Comparison of ENCODE assay signal across 8 cellular contexts in the genomic region with DNA sequence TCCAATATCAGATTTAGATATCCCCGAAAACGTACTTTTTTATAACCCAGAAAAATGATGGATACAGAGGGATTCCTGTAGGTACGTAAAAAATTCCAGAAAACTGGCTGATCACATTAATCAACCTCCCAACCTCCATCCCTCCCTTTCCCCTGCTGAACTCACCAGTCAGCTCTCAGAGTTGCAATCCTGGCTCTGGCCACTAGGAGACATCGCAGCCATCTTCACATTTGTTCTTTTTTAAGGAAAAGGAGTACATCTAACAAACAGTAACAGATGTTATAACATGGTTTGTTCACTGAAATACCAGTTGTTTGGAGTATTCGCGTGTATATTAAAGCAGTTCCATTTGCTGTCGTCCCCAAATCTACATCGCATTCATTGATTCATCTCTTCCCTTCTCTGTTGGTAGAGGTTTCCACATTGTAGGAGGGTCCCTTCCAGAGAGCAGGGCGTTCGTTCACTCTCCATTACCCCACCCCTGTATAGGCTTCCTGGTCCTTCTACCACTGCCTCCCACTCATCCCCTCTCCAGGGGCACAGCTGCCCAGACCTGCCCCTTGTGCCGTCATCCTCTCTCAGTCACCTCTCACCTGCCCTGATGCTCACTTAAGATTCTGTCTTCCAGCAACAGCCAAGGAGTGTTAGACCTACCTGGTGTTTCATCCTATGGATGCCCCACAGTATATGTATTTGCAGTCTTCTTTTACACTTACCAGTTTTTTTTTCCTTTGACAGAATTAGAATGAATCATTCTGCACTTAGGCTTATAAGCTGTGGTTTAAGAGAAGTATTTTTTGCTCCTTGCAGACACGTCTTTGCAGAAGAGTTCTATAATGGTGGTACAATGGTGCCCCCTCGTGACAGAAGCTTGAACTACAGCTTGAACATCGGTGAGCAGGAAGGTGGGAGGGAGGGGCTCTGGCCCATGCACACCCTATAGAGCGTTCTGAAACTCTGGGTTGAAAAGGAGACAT. TPM values are rescaled to one million over a fixed set of nuclear protein-coding genes. Genes with fewer than 3 reads are reported as not detected.
DNase-seq lines count a peak whose midpoint lies in the region; ATAC-seq and TF ChIP-seq lines count a peak whose summit lies in the region.

No MANE protein-coding gene starts in this region.

- ATAC-seq in GM21717 (IDR thresholded peaks at IDR 0.05; ENCODE audit: unreplicated experiment) (peak; percentile 97), psoas muscle (peak in 2 of 4 donors; percentile 59 to 73)

- H3K4me3 ChIP-seq in KMS-11 (IDR thresholded peaks at IDR 0.05; ENCODE audit: insufficient read depth, low read depth, low read length): no peak overlapping the region
- H3K4me3 ChIP-seq in SJCRH30: no peak overlapping the region
- no peak overlapping the region for H3K4me3 ChIP-seq in psoas muscle

- H3K9me3 ChIP-seq in SJCRH30 (replicated peaks) (no peaks in the 10 kb centered on the region), psoas muscle (no peaks in the 10 kb centered on the region)

- H2AFZ ChIP-seq in KMS-11 (ENCODE audit: low read depth): no peak overlapping the region

- no peaks in the 10 kb centered on the region for H3K27me3 ChIP-seq in KMS-11 (ENCODE audit: insufficient read depth, low read depth)
- no peaks in the 10 kb centered on the region for H3K27me3 ChIP-seq in SJCRH30
- H3K27me3 ChIP-seq in psoas muscle (ENCODE audit: insufficient read depth in 3 of 3, low read length in 2 of 3): peaks cover 0 to 2% (median 0%) of the 10 kb centered on the region in 3 donors

- no peak overlapping the region for H3K4me2 ChIP-seq in KMS-11

- WGBS in psoas muscle, 3 donors: 28 to 47% (median 34%) methylated on average over 15 of the region's 15 CpGs

- H3K79me2 ChIP-seq in KMS-11 (ENCODE audit: insufficient read depth, low read depth): no peaks in the 10 kb centered on the region

- H3K9ac ChIP-seq in KMS-11: no peak overlapping the region

- H4K20me1 ChIP-seq in KMS-11 (ENCODE audit: insufficient read depth): no peaks in the 10 kb centered on the region

- DNase-seq in G401 (ENCODE audit: low spot score) (peak; percentile 60), SJCRH30 (peak; percentile 39 to 73), globus pallidus (ENCODE audit: low spot score) (peak; percentile 38), psoas muscle (peak in 1 of 2 donors; percentile 41), cortex of kidney (lab: John Stamatoyannopoulos, UW) (no peak)
- DNase-seq in activated effector memory CD4-positive, alpha-beta T cell treated with Interleukin-2 at 50 U/mL for 16 hours: peak; percentile 43

- H3K27ac ChIP-seq in KMS-11 (no peak overlapping the region), SJCRH30 (no peak overlapping the region), psoas muscle (no peak overlapping the region)

- in situ Hi-C loops in G401 (cut with HindIII; ENCODE audit: low sequenced_read_pairs): no loop called here

- H3K36me3 ChIP-seq in KMS-11 (ENCODE audit: insufficient read depth) (no peaks in the 10 kb centered on the region), SJCRH30 (no peaks in the 10 kb centered on the region), psoas muscle (ENCODE audit: insufficient read depth in 1 of 2, low read depth in 1 of 2) (peaks cover 0 to 4% of the 10 kb centered on the region in 2 donors)

- TF ChIP-seq CTCF in KMS-11 (conservative IDR thresholded peaks at IDR 0.05; ENCODE audit: low read depth, low read length) (peak; percentile 71), psoas muscle (IDR thresholded peaks at IDR 0.05) (peak; percentile 65)

- H3K4me1 ChIP-seq in KMS-11 (ENCODE audit: low read depth, poor library complexity, severe bottlenecking): no peaks in the 10 kb centered on the region
- H3K4me1 ChIP-seq in SJCRH30: no peaks in the 10 kb centered on the region
- H3K4me1 ChIP-seq in psoas muscle: no peaks in the 10 kb centered on the region

- intact Hi-C loops in psoas muscle (cut with DNase I): no loop called here

RNA-seq across cellular contexts. Expression of a gene that starts 36.8 kb away (rescaled TPM):
- not detected in 2 replicates for total RNA-seq in G401 (2014; rRNA removed; shearing (Covaris generic))
- total RNA-seq in SJCRH30 (2014; rRNA removed; shearing (Covaris generic)): 0.30 TPM in 1 of 2 replicates, not detected in the other
- not detected for total RNA-seq in psoas muscle
- under 1 TPM in 1 of 3 donors, not detected in 2; 0.04 TPM for polyA plus RNA-seq in psoas muscle
